ENCODE assay signal across 15 cellular contexts in the genomic region with DNA sequence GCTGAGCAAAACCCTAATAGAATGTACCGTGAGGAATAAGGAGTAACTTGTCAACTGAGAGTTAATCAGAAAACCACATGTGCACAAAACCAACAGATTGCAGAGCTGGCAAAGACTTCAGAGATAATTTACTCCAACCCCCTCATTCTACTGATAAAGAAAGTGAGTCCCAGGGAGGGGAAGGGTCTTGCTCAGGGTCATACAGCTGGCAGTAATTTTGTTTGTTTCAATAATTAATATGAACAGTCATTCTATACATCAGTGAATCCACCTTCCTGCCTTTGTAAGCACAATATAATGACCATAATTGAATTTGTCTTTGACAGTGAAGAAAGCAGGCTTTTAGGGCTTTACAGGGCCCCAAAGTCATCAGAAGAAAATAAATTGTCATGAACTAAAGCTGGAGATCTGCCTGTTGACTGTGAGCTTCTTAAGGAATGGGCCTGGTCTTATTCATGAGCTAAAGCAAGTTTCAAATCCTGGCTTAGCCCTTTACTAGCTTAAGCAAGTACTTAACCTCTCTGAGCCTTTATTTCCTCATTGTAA.
A peak's percentile ranks its signal among the peaks of the same experiment; 100 is the strongest.
DNase-seq lines count a peak whose midpoint lies in the region; ATAC-seq and TF ChIP-seq lines count a peak whose summit lies in the region.
"Had no signal": no experiment of that assay in that cellular context is flagged by ENCODE, and none has a peak within 500 bp of the region (broad histone marks: within the 10 kb centered on the region; RNA-seq: fewer than 3 reads in every experiment).

No MANE protein-coding gene starts in this region.

- in situ Hi-C loops in ACHN (cut with HindIII; ENCODE audit: low pct_ligation_motif_present, low pct_unique_long_range_greater_than_20kb, low sequenced_read_pairs), result no loop called here

- TF ChIP-seq CTCF in fibroblast of villous mesenchyme (IDR thresholded peaks at IDR 0.05; ENCODE audit: insufficient read depth, low read depth, low read length), result no peak
- TF ChIP-seq CTCF in type B pancreatic cell (conservative IDR thresholded peaks at IDR 0.05), result no peak

- H3K27ac Mint-ChIP-seq in type B pancreatic cell, result no peak overlapping the region
- no peak overlapping the region for H3K27ac Mint-ChIP-seq in activated CD8-positive, alpha-beta memory T cell treated with anti-CD3 and anti-CD28 coated beads, Interleukin-2, amount 10 ng/mL, durations not matched to agents 7 days and 5 days
- H3K27ac Mint-ChIP-seq: CD8-positive, alpha-beta memory T cell; HFFc6 had no signal

- H3K9me3 Mint-ChIP-seq in type B pancreatic cell, result no peaks in the 10 kb centered on the region
- no peaks in the 10 kb centered on the region for H3K9me3 Mint-ChIP-seq in activated CD8-positive, alpha-beta memory T cell treated with anti-CD3 and anti-CD28 coated beads, Interleukin-2, amount 10 ng/mL, durations not matched to agents 7 days and 5 days (ENCODE audit: low read depth)
- H3K9me3 Mint-ChIP-seq: CD8-positive, alpha-beta memory T cell; HFFc6 had no signal

- no peak for ATAC-seq in activated CD8-positive, alpha-beta memory T cell treated with anti-CD3 and anti-CD28 coated beads, Interleukin-2, amount 10 ng/mL, durations not matched to agents 7 days and 5 days

- peaks cover 34% of the 10 kb centered on the region for H3K4me1 Mint-ChIP-seq in type B pancreatic cell (ENCODE audit: unreplicated experiment)
- peaks cover 1% of the 10 kb centered on the region for H3K4me1 Mint-ChIP-seq in activated CD8-positive, alpha-beta memory T cell treated with anti-CD3 and anti-CD28 coated beads, Interleukin-2, amount 10 ng/mL, durations not matched to agents 7 days and 5 days
- H3K4me1 Mint-ChIP-seq: CD8-positive, alpha-beta memory T cell had no signal

- peak overlapping the region; percentile 6 for H3K4me3 Mint-ChIP-seq in type B pancreatic cell
- no peak overlapping the region for H3K4me3 Mint-ChIP-seq in activated CD8-positive, alpha-beta memory T cell treated with anti-CD3 and anti-CD28 coated beads, Interleukin-2, amount 10 ng/mL, durations not matched to agents 7 days and 5 days
- H3K4me3 Mint-ChIP-seq: CD8-positive, alpha-beta memory T cell; HFFc6 had no signal

- H3K27me3 Mint-ChIP-seq in type B pancreatic cell, result no peaks in the 10 kb centered on the region
- no peaks in the 10 kb centered on the region for H3K27me3 Mint-ChIP-seq in activated CD8-positive, alpha-beta memory T cell treated with anti-CD3 and anti-CD28 coated beads, Interleukin-2, amount 10 ng/mL, durations not matched to agents 7 days and 5 days
- H3K27me3 Mint-ChIP-seq: CD8-positive, alpha-beta memory T cell had no signal

- CTCF ChIA-PET in activated CD8-positive, alpha-beta memory T cell treated with anti-CD3 and anti-CD28 coated beads, Interleukin-2, amount 10 ng/mL, durations not matched to agents 7 days and 5 days (lab: Charles Lee), result no interaction called here

- DNase-seq in NCI-H2227 (lab: John Stamatoyannopoulos, UW; ENCODE audit: unreplicated experiment), result peak; percentile 84
- peak; percentile 84 for DNase-seq in NCI-H82 treated with DMSO at 0.1 percent for 48 hours (lab: John Stamatoyannopoulos, UW; ENCODE audit: unreplicated experiment)
- peak; percentile 34 for DNase-seq in fibroblast of villous mesenchyme (ENCODE audit: low read depth)
- no peak for DNase-seq in type B pancreatic cell (ENCODE audit: extremely low spot score, unreplicated experiment)
- no peak for DNase-seq in activated CD8-positive, alpha-beta memory T cell treated with anti-CD3 and anti-CD28 coated beads, Interleukin-2, amount 10 ng/mL, durations not matched to agents 7 days and 5 days
- DNase-seq in ACHN, result no peak
- DNase-seq in medulla oblongata (ENCODE audit: extremely low spot score), result no peak
- DNase-seq: CD8-positive, alpha-beta memory T cell; HFFc6; NCI-H1092; NCI-H1694 treated with DMSO at 0.1 percent for 48 hours; NK-92 treated with Interleukin-12 subunit alpha and Interleukin-12 subunit beta, amount 100 ng/mL, for 24 hours; OCI-M1; SJCRH30 had no signal

- peaks cover 4% of the 10 kb centered on the region for H3K36me3 Mint-ChIP-seq in type B pancreatic cell
- H3K36me3 Mint-ChIP-seq in activated CD8-positive, alpha-beta memory T cell treated with anti-CD3 and anti-CD28 coated beads, Interleukin-2, amount 10 ng/mL, durations not matched to agents 7 days and 5 days, result no peaks in the 10 kb centered on the region
- H3K36me3 Mint-ChIP-seq: CD8-positive, alpha-beta memory T cell had no signal

- no peak overlapping the region for H3K4me3 ChIP-seq in fibroblast of villous mesenchyme (ENCODE audit: low read depth, low read length)
- H3K4me3 ChIP-seq: BLaER1, SJCRH30 had no signal

Comparison
In these comparisons a context has a peak if more than half of its experiments do, and no peak if none do; other contexts are left out.
1. DNase-seq: peak in NCI-H2227 (single experiment), NCI-H82 treated with DMSO at 0.1 percent for 48 hours (single experiment) and fibroblast of villous mesenchyme (single experiment); none in type B pancreatic cell (single experiment), activated CD8-positive, alpha-beta memory T cell treated with anti-CD3 and anti-CD28 coated beads, Interleukin-2, amount 10 ng/mL, durations not matched to agents 7 days and 5 days (single experiment), ACHN (single experiment) and medulla oblongata (single experiment).